19 cellular contexts compared by ENCODE assay signal in the genomic region with DNA sequence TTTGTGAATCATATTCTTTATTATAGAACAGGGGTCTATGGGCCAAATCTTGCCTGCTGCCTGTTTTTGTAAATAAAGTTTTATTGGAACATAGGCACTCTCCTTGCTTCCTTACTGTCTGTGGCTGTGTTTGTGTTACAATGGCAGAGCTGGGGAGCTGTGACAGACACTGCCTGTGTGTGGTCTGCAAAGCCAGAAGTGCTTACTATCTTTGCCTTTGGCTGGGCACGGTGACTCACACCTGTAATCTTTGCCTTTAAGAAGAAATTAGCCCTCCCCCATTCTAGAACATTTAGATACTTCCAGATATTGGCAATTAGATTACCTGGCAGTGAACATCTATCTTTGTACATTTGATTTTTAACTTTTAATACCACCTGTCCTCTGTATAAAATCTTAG.
DNase-seq lines count a peak whose midpoint lies in the region; TF ChIP-seq lines count a peak whose summit lies in the region.
"Had no signal": no experiment of that assay in that cellular context is flagged by ENCODE, and none has a peak within 500 bp of the region (broad histone marks: within the 10 kb centered on the region; RNA-seq: fewer than 3 reads in every experiment).

No MANE protein-coding gene starts in this region.

- BruUV-seq in MCF 10A (replicated peaks; lab: Mats Ljungman, UMichigan): no TSS peak

- H3K4me1 ChIP-seq in breast epithelium: no peaks in the 10 kb centered on the region
- H3K4me1 ChIP-seq in sigmoid colon: peaks cover 0 to 14% (median 11%) of the 10 kb centered on the region in 4 donors

- POLR2A ChIA-PET in MCF 10A (lab: Yijun Ruan, JAX): no interaction called here

- TF ChIP-seq CTCF in MCF 10A (IDR thresholded peaks at IDR 0.05; ENCODE audit: unreplicated experiment) (no peak), breast epithelium (IDR thresholded peaks at IDR 0.05) (no peak), sigmoid colon (IDR thresholded peaks at IDR 0.05) (no peak)

- intact Hi-C loops in MCF 10A (cut with micrococcal nuclease) (no loop called here), breast epithelium (cut with DNase I; ENCODE audit: low total_unique reads) (no loop called here), sigmoid colon (cut with DNase I) (no loop called here)

- no peaks in the 10 kb centered on the region for H3K9me3 ChIP-seq in breast epithelium
- no peaks in the 10 kb centered on the region for H3K9me3 ChIP-seq in sigmoid colon

- TF ChIP-seq EP300 in sigmoid colon (IDR thresholded peaks at IDR 0.05): no peak

- peaks cover 14% of the 10 kb centered on the region for H3K9me3 Mint-ChIP-seq in MCF 10A (ENCODE audit: unreplicated experiment)

- WGBS in sigmoid colon, 2 donors: 42 to 52% methylated on average over 1 of the region's 1 CpG

- H3K4me1 Mint-ChIP-seq in MCF 10A (ENCODE audit: insufficient read depth, unreplicated experiment): peaks cover 31% of the 10 kb centered on the region

- no peak overlapping the region for H3K27ac Mint-ChIP-seq in MCF 10A (ENCODE audit: low read depth, unreplicated experiment)

- DNase-seq in MCF 10A (ENCODE audit: unreplicated experiment) (peak; percentile 25), breast epithelium (ENCODE audit: low spot score in 2 of 2) (no peak), amniotic epithelial cell (ENCODE audit: low read depth) (peak; percentile 37), islet precursor cell (peak; percentile 90), NCI-H526 treated with DMSO at 0.1 percent for 48 hours (lab: John Stamatoyannopoulos, UW) (no peak), sigmoid colon (no peak), SKM-1 treated with dmso at 0.1 percent for 144 hours (lab: John Stamatoyannopoulos, UW; ENCODE audit: unreplicated experiment) (no peak)
- DNase-seq in NK-92 treated with Interleukin-12 subunit alpha and Interleukin-12 subunit beta, amount 100 ng/mL, for 24 hours (lab: John Stamatoyannopoulos, UW): no peak
- DNase-seq: COR-L47, DMS153, H7, MG63, NCI-H1092 treated with DMSO at 0.1 percent for 48 hours, NCI-H1694, NCI-H446 treated with DMSO at 0.1 percent for 48 hours, NCI-H774, RPMI8226 had no signal

- H3K36me3 Mint-ChIP-seq in MCF 10A (ENCODE audit: insufficient read depth, unreplicated experiment): no peaks in the 10 kb centered on the region

- CTCF ChIA-PET in MCF 10A (lab: Yijun Ruan, JAX): no interaction called here

- H3K27me3 ChIP-seq in breast epithelium (peaks cover 0 to 23% of the 10 kb centered on the region in 2 donors), sigmoid colon (peaks cover 0 to 70% (median 2%) of the 10 kb centered on the region in 3 donors)

- TF ChIP-seq POLR2A in breast epithelium (IDR thresholded peaks at IDR 0.05): no peak
- no peak for TF ChIP-seq POLR2A in sigmoid colon (IDR thresholded peaks at IDR 0.05)

- H3K4me3 ChIP-seq in breast epithelium: no peak overlapping the region
- H3K4me3 ChIP-seq in sigmoid colon: no peak overlapping the region
- H3K4me3 ChIP-seq: MG63 had no signal

- H3K4me3 Mint-ChIP-seq in MCF 10A (ENCODE audit: unreplicated experiment): no peak overlapping the region

- H3K27ac ChIP-seq in breast epithelium (no peak overlapping the region), sigmoid colon (no peak overlapping the region)
- H3K27ac ChIP-seq: 22Rv1, C4-2B had no signal

- H3K36me3 ChIP-seq in breast epithelium (no peaks in the 10 kb centered on the region), sigmoid colon (no peaks in the 10 kb centered on the region)
- H3K36me3 ChIP-seq: MG63 had no signal

- H3K27me3 Mint-ChIP-seq in MCF 10A (ENCODE audit: insufficient read depth, unreplicated experiment): no peaks in the 10 kb centered on the region

Comparison
In these comparisons a context has a peak if more than half of its experiments do, and no peak if none do; other contexts are left out.
1. DNase-seq: peak in MCF 10A (single experiment), amniotic epithelial cell (single experiment) and islet precursor cell (single experiment); none in breast epithelium (0 of 2), NK-92 treated with Interleukin-12 subunit alpha and Interleukin-12 subunit beta, amount 100 ng/mL, for 24 hours (single experiment), NCI-H526 treated with DMSO at 0.1 percent for 48 hours (single experiment), sigmoid colon (single experiment) and SKM-1 treated with dmso at 0.1 percent for 144 hours (single experiment).